29 cellular contexts compared by ENCODE assay signal in the genomic region with DNA sequence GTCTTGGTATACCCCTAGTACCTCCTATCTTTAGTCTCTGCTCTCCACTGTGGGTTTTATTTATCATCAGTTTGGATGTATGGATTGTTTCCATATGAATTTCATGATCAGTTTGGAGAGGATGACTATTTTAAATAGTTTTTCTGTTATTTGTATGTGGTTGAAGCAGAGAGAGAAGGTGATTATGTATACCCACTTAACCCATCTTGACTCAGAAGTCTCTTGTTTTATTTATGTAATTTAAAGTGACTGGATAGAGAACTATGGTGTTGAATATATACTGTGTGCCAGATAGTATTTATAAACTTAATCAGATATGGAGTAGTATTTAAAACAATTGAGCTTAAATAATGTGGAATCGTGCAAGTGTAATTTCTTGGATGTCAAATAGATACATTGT. TPM values are rescaled to one million over a fixed set of nuclear protein-coding genes. Genes with fewer than 3 reads are reported as not detected.
DNase-seq lines count a peak whose midpoint lies in the region; ATAC-seq and TF ChIP-seq lines count a peak whose summit lies in the region.
"Had no signal": no experiment of that assay in that cellular context is flagged by ENCODE, and none has a peak within 500 bp of the region (broad histone marks: within the 10 kb centered on the region; RNA-seq: fewer than 3 reads in every experiment).

No MANE protein-coding gene starts in this region.

- no peak overlapping the region for H3K4me3 Mint-ChIP-seq in activated CD4-positive, alpha-beta memory T cell treated with anti-CD3 and anti-CD28 coated beads for 36 hours
- H3K4me3 Mint-ChIP-seq in activated CD4-positive, alpha-beta memory T cell treated with anti-CD3 and anti-CD28 coated beads, Interleukin-2, amount 10 ng/mL, durations not matched to agents 7 days and 5 days, result no peak overlapping the region
- H3K4me3 Mint-ChIP-seq in central memory CD8-positive, alpha-beta T cell, result no peak overlapping the region
- H3K4me3 Mint-ChIP-seq in osteocyte (ENCODE audit: unreplicated experiment), result no peak overlapping the region
- H3K4me3 Mint-ChIP-seq: activated B cell treated with CpG ODN at 0.5 μM for 24 hours; activated naive CD8-positive, alpha-beta T cell; CD14-positive monocyte; IgD-negative memory B cell; naive thymus-derived CD8-positive, alpha-beta T cell had no signal

- no peak for DNase-seq in activated CD4-positive, alpha-beta memory T cell treated with anti-CD3 and anti-CD28 coated beads for 36 hours
- no peak for DNase-seq in activated CD4-positive, alpha-beta memory T cell treated with anti-CD3 and anti-CD28 coated beads, Interleukin-2, amount 10 ng/mL, durations not matched to agents 7 days and 5 days
- peak; percentile 19 for DNase-seq in GM23248
- DNase-seq in central memory CD8-positive, alpha-beta T cell (ENCODE audit: low spot score in 2 of 2), result no peak
- DNase-seq in osteocyte (ENCODE audit: extremely low spot score, unreplicated experiment), result no peak
- DNase-seq in OCI-LY7 (ENCODE audit: low spot score), result no peak
- DNase-seq in SIG-M5 (lab: John Stamatoyannopoulos, UW), result no peak
- DNase-seq: 8988T; activated B cell treated with CpG ODN at 0.5 μM for 24 hours; aorta; caudate nucleus; GF-D8; heart left ventricle; kidney; left ventricle myocardium superior; naive thymus-derived CD8-positive, alpha-beta T cell; NCI-H1436 treated with DMSO at 0.1 percent for 48 hours; NCI-H2107; NCI-H446; NCI-H774; occipital lobe; stomach; thyroid gland; uterus had no signal

- WGBS in GM23248 (ENCODE audit: low coverage in 1 of 2, low lambda C conversion rate in 2 of 2, missing lambda C conversion rate in 2 of 2), 2 experiments, result 86 to 94% methylated on average over 1 of the region's 1 CpG

- H3K4me2 ChIP-seq in GM23248 (ENCODE audit: unreplicated experiment) (peak overlapping the region; percentile 59), OCI-LY7 (ENCODE audit: low read length) (no peak overlapping the region)

- H2AFZ ChIP-seq in GM23248, result no peak overlapping the region
- H2AFZ ChIP-seq in OCI-LY7 (ENCODE audit: low read length), result no peak overlapping the region

- no TSS peak for BruUV-seq in OCI-LY7 (replicated peaks; lab: Mats Ljungman, UMichigan)

- in situ Hi-C loops in GM23248 (cut with MboI), result no loop called here

- H3K4me3 ChIP-seq in GM23248 (no peak overlapping the region), OCI-LY7 (ENCODE audit: low read depth, low read length, poor library complexity, severe bottlenecking) (no peak overlapping the region)
- H3K4me3 ChIP-seq: heart left ventricle, skin epidermis, stomach, thyroid gland, uterus had no signal

- H3K9me3 Mint-ChIP-seq in activated CD4-positive, alpha-beta memory T cell treated with anti-CD3 and anti-CD28 coated beads for 36 hours, result no peaks in the 10 kb centered on the region
- H3K9me3 Mint-ChIP-seq in activated CD4-positive, alpha-beta memory T cell treated with anti-CD3 and anti-CD28 coated beads, Interleukin-2, amount 10 ng/mL, durations not matched to agents 7 days and 5 days, result no peaks in the 10 kb centered on the region
- H3K9me3 Mint-ChIP-seq in central memory CD8-positive, alpha-beta T cell, result no peaks in the 10 kb centered on the region
- no peaks in the 10 kb centered on the region for H3K9me3 Mint-ChIP-seq in osteocyte (ENCODE audit: unreplicated experiment)
- H3K9me3 Mint-ChIP-seq: activated B cell treated with CpG ODN at 0.5 μM for 24 hours; CD14-positive monocyte; IgD-negative memory B cell; naive thymus-derived CD8-positive, alpha-beta T cell had no signal

- ATAC-seq in central memory CD8-positive, alpha-beta T cell (replicated peaks; ENCODE audit: extremely low read depth, poor library complexity, severe bottlenecking), result no peak
- ATAC-seq in HG02981 (IDR thresholded peaks at IDR 0.05; ENCODE audit: unreplicated experiment), result no peak
- ATAC-seq: left ventricle myocardium superior; naive thymus-derived CD8-positive, alpha-beta T cell had no signal

- peaks cover 36% of the 10 kb centered on the region for H3K4me1 Mint-ChIP-seq in activated CD4-positive, alpha-beta memory T cell treated with anti-CD3 and anti-CD28 coated beads for 36 hours (ENCODE audit: low read depth)
- peaks cover 13% of the 10 kb centered on the region for H3K4me1 Mint-ChIP-seq in activated CD4-positive, alpha-beta memory T cell treated with anti-CD3 and anti-CD28 coated beads, Interleukin-2, amount 10 ng/mL, durations not matched to agents 7 days and 5 days
- peaks cover 55% of the 10 kb centered on the region for H3K4me1 Mint-ChIP-seq in central memory CD8-positive, alpha-beta T cell
- H3K4me1 Mint-ChIP-seq in osteocyte (ENCODE audit: unreplicated experiment), result peaks cover 25% of the 10 kb centered on the region

- H3F3A ChIP-seq in GM23248 (ENCODE audit: insufficient read depth), result peaks cover 57% of the 10 kb centered on the region

- H4K20me1 ChIP-seq in GM23248 (ENCODE audit: insufficient read depth) (no peaks in the 10 kb centered on the region), OCI-LY7 (ENCODE audit: insufficient read depth, low read length) (no peaks in the 10 kb centered on the region)

- peak overlapping the region; percentile 40 for H3K9ac ChIP-seq in GM23248

- intact Hi-C loops in activated CD4-positive, alpha-beta memory T cell treated with anti-CD3 and anti-CD28 coated beads for 36 hours (cut with micrococcal nuclease), result loop anchor here (1.0 kb wide), 1 partner anchor 97 kb away; no protein-coding TSS in a partner anchor
- intact Hi-C loops in OCI-LY7 (cut with micrococcal nuclease; ENCODE audit: unreplicated experiment), result no loop called here

- no peak for TF ChIP-seq CTCF in osteocyte (IDR thresholded peaks at IDR 0.05)
- TF ChIP-seq CTCF in OCI-LY7 (conservative IDR thresholded peaks at IDR 0.05; ENCODE audit: low read length), result no peak

- H3K4me1 ChIP-seq in GM23248 (ENCODE audit: insufficient read depth), result peaks cover 47% of the 10 kb centered on the region
- H3K4me1 ChIP-seq in OCI-LY7 (ENCODE audit: insufficient read depth, low read length, poor library complexity, severe bottlenecking), result peaks cover 12% of the 10 kb centered on the region
- H3K4me1 ChIP-seq: thyroid gland, uterus had no signal

- H3K27ac Mint-ChIP-seq in activated CD4-positive, alpha-beta memory T cell treated with anti-CD3 and anti-CD28 coated beads for 36 hours, result peak overlapping the region; percentile 14
- no peak overlapping the region for H3K27ac Mint-ChIP-seq in activated CD4-positive, alpha-beta memory T cell treated with anti-CD3 and anti-CD28 coated beads, Interleukin-2, amount 10 ng/mL, durations not matched to agents 7 days and 5 days
- H3K27ac Mint-ChIP-seq in central memory CD8-positive, alpha-beta T cell (ENCODE audit: low read depth), result peak overlapping the region; percentile 33
- H3K27ac Mint-ChIP-seq in osteocyte (ENCODE audit: unreplicated experiment), result peak overlapping the region; percentile 69
- H3K27ac Mint-ChIP-seq: activated B cell treated with CpG ODN at 0.5 μM for 24 hours, IgD-negative memory B cell had no signal

- POLR2A ChIA-PET in activated CD4-positive, alpha-beta memory T cell treated with anti-CD3 and anti-CD28 coated beads for 36 hours (lab: Charles Lee), result no interaction called here
- POLR2A ChIA-PET in activated CD4-positive, alpha-beta memory T cell treated with anti-CD3 and anti-CD28 coated beads, Interleukin-2, amount 10 ng/mL, durations not matched to agents 7 days and 5 days (lab: Charles Lee), result no interaction called here
- POLR2A ChIA-PET in OCI-LY7 (lab: Charles Lee), result interaction anchor here (0.7 kb wide), 1 partner anchor 224 kb away, joined by 3 read pairs; no protein-coding TSS in a partner anchor

- CTCF ChIA-PET in activated CD4-positive, alpha-beta memory T cell treated with anti-CD3 and anti-CD28 coated beads for 36 hours (lab: Charles Lee), result no interaction called here
- CTCF ChIA-PET in activated CD4-positive, alpha-beta memory T cell treated with anti-CD3 and anti-CD28 coated beads, Interleukin-2, amount 10 ng/mL, durations not matched to agents 7 days and 5 days (lab: Charles Lee), result no interaction called here
- CTCF ChIA-PET in OCI-LY7 (lab: Charles Lee; ENCODE audit: unreplicated experiment), result no interaction called here

- H3K9me3 ChIP-seq in GM23248 (ENCODE audit: low read depth) (no peaks in the 10 kb centered on the region), OCI-LY7 (ENCODE audit: low read length) (no peaks in the 10 kb centered on the region)
- H3K9me3 ChIP-seq: heart left ventricle, stomach, thyroid gland, uterus had no signal

- no peaks in the 10 kb centered on the region for H3K27me3 ChIP-seq in GM23248 (replicated peaks; ENCODE audit: insufficient read depth)
- H3K27me3 ChIP-seq: heart left ventricle, stomach, thyroid gland, uterus had no signal

- peaks cover 12% of the 10 kb centered on the region for H3K36me3 ChIP-seq in GM23248 (ENCODE audit: low read depth)
- H3K36me3 ChIP-seq in OCI-LY7 (ENCODE audit: insufficient read depth, low read length), result peaks cover 63% of the 10 kb centered on the region
- H3K36me3 ChIP-seq: uterus had no signal

- H3K9me2 ChIP-seq in GM23248 (ENCODE audit: insufficient read depth) (no peaks in the 10 kb centered on the region), OCI-LY7 (ENCODE audit: insufficient read depth, low read length) (no peaks in the 10 kb centered on the region)

- H3K36me3 Mint-ChIP-seq in activated CD4-positive, alpha-beta memory T cell treated with anti-CD3 and anti-CD28 coated beads for 36 hours, result peaks cover 44% of the 10 kb centered on the region
- H3K36me3 Mint-ChIP-seq in activated CD4-positive, alpha-beta memory T cell treated with anti-CD3 and anti-CD28 coated beads, Interleukin-2, amount 10 ng/mL, durations not matched to agents 7 days and 5 days (ENCODE audit: low read depth), result peaks cover 59% of the 10 kb centered on the region
- peaks cover 44% of the 10 kb centered on the region for H3K36me3 Mint-ChIP-seq in central memory CD8-positive, alpha-beta T cell (ENCODE audit: insufficient read depth)
- peaks cover 26% of the 10 kb centered on the region for H3K36me3 Mint-ChIP-seq in osteocyte (ENCODE audit: unreplicated experiment)

- H3K79me2 ChIP-seq in GM23248 (ENCODE audit: insufficient read depth), result peaks cover 69% of the 10 kb centered on the region
- H3K79me2 ChIP-seq in OCI-LY7 (ENCODE audit: insufficient read depth, low read depth, low read length), result no peaks in the 10 kb centered on the region

- H3K27ac ChIP-seq in GM23248 (peak overlapping the region; percentile 71), OCI-LY7 (ENCODE audit: low read depth, low read length, poor library complexity, severe bottlenecking) (no peak overlapping the region)
- H3K27ac ChIP-seq: heart left ventricle, skin epidermis, stomach, thyroid gland, uterus had no signal

- H3K27me3 Mint-ChIP-seq in activated CD4-positive, alpha-beta memory T cell treated with anti-CD3 and anti-CD28 coated beads for 36 hours, result no peaks in the 10 kb centered on the region
- H3K27me3 Mint-ChIP-seq in activated CD4-positive, alpha-beta memory T cell treated with anti-CD3 and anti-CD28 coated beads, Interleukin-2, amount 10 ng/mL, durations not matched to agents 7 days and 5 days, result no peaks in the 10 kb centered on the region
- H3K27me3 Mint-ChIP-seq in central memory CD8-positive, alpha-beta T cell, result no peaks in the 10 kb centered on the region
- no peaks in the 10 kb centered on the region for H3K27me3 Mint-ChIP-seq in osteocyte (ENCODE audit: unreplicated experiment)
- H3K27me3 Mint-ChIP-seq: activated B cell treated with CpG ODN at 0.5 μM for 24 hours; activated naive CD8-positive, alpha-beta T cell; IgD-negative memory B cell; naive thymus-derived CD8-positive, alpha-beta T cell had no signal

RNA-seq across cellular contexts. Expression of gene SMAD4, which starts 39.9 kb away (rescaled TPM):
- total RNA-seq in activated CD4-positive, alpha-beta memory T cell treated with anti-CD3 and anti-CD28 coated beads for 36 hours, result 10 to 100 TPM; 72.5 to 72.7 TPM
- 10 to 100 TPM; 80.3 to 83.8 TPM for total RNA-seq in activated CD4-positive, alpha-beta memory T cell treated with anti-CD3 and anti-CD28 coated beads, Interleukin-2, amount 10 ng/mL, durations not matched to agents 7 days and 5 days
- total RNA-seq in GM23248 (2014; rRNA removed; shearing (Covaris generic)), result 90.4 and 175 TPM in 2 replicates
- polyA plus RNA-seq in GM23248 (2016; fragmentation: Nextera tagmentation; extraction: Ambion mirVana), result 37.5 and 39.6 TPM in 2 replicates
- total RNA-seq in osteocyte, result 132 and 136 TPM in 2 replicates
- total RNA-seq in OCI-LY7 (2014; rRNA removed; shearing (Covaris generic)), result 28.1 and 44.7 TPM in 2 replicates
- total RNA-seq in OCI-LY7 (2022), result 47.1 and 47.6 TPM in 2 replicates
